In genomic region chr6:42370323-42370985, GRCh38 we compare ENCODE assay signal across 23 cellular contexts.
A peak's percentile ranks its signal among the peaks of the same experiment; 100 is the strongest.
DNase-seq lines count a peak whose midpoint lies in the region; TF ChIP-seq lines count a peak whose summit lies in the region.
"Had no signal": no experiment of that assay in that cellular context is flagged by ENCODE, and none has a peak within 500 bp of the region (broad histone marks: within the 10 kb centered on the region; RNA-seq: fewer than 3 reads in every experiment).

No MANE protein-coding gene starts in this region.

- H3K36me3 Mint-ChIP-seq in activated T-helper 1 cell treated with anti-CD3 and anti-CD28 coated beads, Interleukin-12 subunit alpha, Interleukin-12 subunit beta, Interleukin-2, Interleukin-4 antibody, amounts not matched to agents 30 ng/mL and 10 ng/mL and 1 ng/mL, durations not matched to agents 14 hours and 24 hours and 36 hours (ENCODE audit: low read depth), result peaks cover 21% of the 10 kb centered on the region

- intact Hi-C loops in activated T-helper 1 cell treated with anti-CD3 and anti-CD28 coated beads, Interleukin-12 subunit alpha, Interleukin-12 subunit beta, Interleukin-2, Interleukin-4 antibody, amounts not matched to agents 30 ng/mL and 10 ng/mL and 1 ng/mL, durations not matched to agents 14 hours and 24 hours and 36 hours (cut with micrococcal nuclease), result no loop called here

- H3K36me3 ChIP-seq in neutrophil, result no peaks in the 10 kb centered on the region

- no peak overlapping the region for H3K4me3 ChIP-seq in HL-60 (replicated peaks; ENCODE audit: insufficient read depth, low read length)
- peak overlapping the region in 1 of 2 experiments; percentile 58 for H3K4me3 ChIP-seq in neutrophil (ENCODE audit: low read depth in 1 of 2, low read length in 1 of 2)
- H3K4me3 ChIP-seq: SK-N-MC had no signal

- TF ChIP-seq CTCF in HL-60 (IDR thresholded peaks at IDR 0.05; ENCODE audit: insufficient read depth, low read length), result no peak
- no peak for TF ChIP-seq CTCF in neutrophil (IDR thresholded peaks at IDR 0.05)
- no peak for TF ChIP-seq CTCF in GM10248 (IDR thresholded peaks at IDR 0.05; ENCODE audit: control extremely low read depth, extremely low read depth, low read depth, missing control alignments)

- peak; percentile 52 for DNase-seq in activated effector memory CD4-positive, alpha-beta T cell treated with anti-CD3 and anti-CD28 coated beads, Interleukin-2, amount 50 U/mL, for 16 hours
- no peak for DNase-seq in activated effector memory CD4-positive, alpha-beta T cell treated with Interleukin-2 at 50 U/mL for 16 hours
- DNase-seq in HL-60 (ENCODE audit: low read depth in 1 of 2, low spot score in 1 of 2) (no peak), HuH-7 (ENCODE audit: low spot score) (no peak), GM10248 (ENCODE audit: extremely low spot score) (no peak), NOMO-1 treated with DMSO at 0.1 percent for 48 hours (lab: John Stamatoyannopoulos, UW; ENCODE audit: unreplicated experiment) (no peak)
- DNase-seq in activated T-helper 1 cell treated with anti-CD3 and anti-CD28 coated beads, Interleukin-12 subunit alpha, Interleukin-12 subunit beta, Interleukin-2, Interleukin-4 antibody, amounts not matched to agents 30 ng/mL and 10 ng/mL and 1 ng/mL, durations not matched to agents 14 hours and 24 hours and 36 hours (ENCODE audit: low spot score), result no peak
- DNase-seq: ACHN, activated gamma-delta T cell treated with Interleukin-2 at 50 U/mL for 16 hours, cerebellar nuclear complex, glutamatergic neuron, GOT3, left ventricle myocardium superior, NCI-H446 treated with DMSO at 0.1 percent for 48 hours, NCI-H82, posterior cingulate gyrus, right cardiac atrium, substantia nigra had no signal

- H3K27me3 Mint-ChIP-seq in activated T-helper 1 cell treated with anti-CD3 and anti-CD28 coated beads, Interleukin-12 subunit alpha, Interleukin-12 subunit beta, Interleukin-2, Interleukin-4 antibody, amounts not matched to agents 30 ng/mL and 10 ng/mL and 1 ng/mL, durations not matched to agents 14 hours and 24 hours and 36 hours (ENCODE audit: insufficient read depth), result no peaks in the 10 kb centered on the region
- H3K27me3 Mint-ChIP-seq: activated CD4-positive, alpha-beta T cell treated with anti-CD3 and anti-CD28 coated beads, Interleukin-2, amount 10 ng/mL, durations not matched to agents 7 days and 5 days; activated naive CD8-positive, alpha-beta T cell treated with anti-CD3 and anti-CD28 coated beads, Interleukin-2, amount 50 U/mL, for 24 hours had no signal

- peak overlapping the region; percentile 6 for H3K27ac Mint-ChIP-seq in activated T-helper 1 cell treated with anti-CD3 and anti-CD28 coated beads, Interleukin-12 subunit alpha, Interleukin-12 subunit beta, Interleukin-2, Interleukin-4 antibody, amounts not matched to agents 30 ng/mL and 10 ng/mL and 1 ng/mL, durations not matched to agents 14 hours and 24 hours and 36 hours

- no peak overlapping the region for H3K4me3 Mint-ChIP-seq in activated T-helper 1 cell treated with anti-CD3 and anti-CD28 coated beads, Interleukin-12 subunit alpha, Interleukin-12 subunit beta, Interleukin-2, Interleukin-4 antibody, amounts not matched to agents 30 ng/mL and 10 ng/mL and 1 ng/mL, durations not matched to agents 14 hours and 24 hours and 36 hours
- H3K4me3 Mint-ChIP-seq: activated CD4-positive, alpha-beta T cell treated with anti-CD3 and anti-CD28 coated beads, Interleukin-2, amount 10 ng/mL, durations not matched to agents 7 days and 5 days had no signal

- peaks cover 97 to 99% of the 10 kb centered on the region in 2 experiments for H3K4me1 ChIP-seq in neutrophil (ENCODE audit: control insufficient read depth in 1 of 2, insufficient read depth in 1 of 2, low read depth in 1 of 2, low read length in 1 of 2)

- H3K9me3 Mint-ChIP-seq in activated T-helper 1 cell treated with anti-CD3 and anti-CD28 coated beads, Interleukin-12 subunit alpha, Interleukin-12 subunit beta, Interleukin-2, Interleukin-4 antibody, amounts not matched to agents 30 ng/mL and 10 ng/mL and 1 ng/mL, durations not matched to agents 14 hours and 24 hours and 36 hours, result no peaks in the 10 kb centered on the region
- H3K9me3 Mint-ChIP-seq: activated CD4-positive, alpha-beta T cell treated with anti-CD3 and anti-CD28 coated beads, Interleukin-2, amount 10 ng/mL, durations not matched to agents 7 days and 5 days; activated naive CD8-positive, alpha-beta T cell treated with anti-CD3 and anti-CD28 coated beads, Interleukin-2, amount 50 U/mL, for 24 hours; T-helper 1 cell treated with Interleukin-12 subunit alpha and Interleukin-12 subunit beta and Interleukin-4 antibody, amounts not matched to agents 30 μg/mL and 1 μg/mL, for 36 hours had no signal

- peak overlapping the region; percentile 79; the same call in 1 of the 2 replicates for H3K27ac ChIP-seq in HL-60 (replicated peaks)
- peak overlapping the region; percentile 97 for H3K27ac ChIP-seq in neutrophil
- H3K27ac ChIP-seq: SK-N-MC had no signal

- POLR2A ChIA-PET in GM10248 (lab: Yijun Ruan, JAX), result no interaction called here

- H3K4me1 Mint-ChIP-seq in activated T-helper 1 cell treated with anti-CD3 and anti-CD28 coated beads, Interleukin-12 subunit alpha, Interleukin-12 subunit beta, Interleukin-2, Interleukin-4 antibody, amounts not matched to agents 30 ng/mL and 10 ng/mL and 1 ng/mL, durations not matched to agents 14 hours and 24 hours and 36 hours (ENCODE audit: low read depth), result peaks cover 73% of the 10 kb centered on the region

- no peaks in the 10 kb centered on the region for H3K9me3 ChIP-seq in neutrophil

- H3K27me3 ChIP-seq in HL-60 (ENCODE audit: insufficient read depth, poor library complexity, severe bottlenecking), result no peaks in the 10 kb centered on the region
- no peaks in the 10 kb centered on the region for H3K27me3 ChIP-seq in neutrophil

- CTCF ChIA-PET in GM10248 (lab: Yijun Ruan, JAX), result no interaction called here
